Comparison of ENCODE assay signal across 4 cellular contexts in the genomic region with DNA sequence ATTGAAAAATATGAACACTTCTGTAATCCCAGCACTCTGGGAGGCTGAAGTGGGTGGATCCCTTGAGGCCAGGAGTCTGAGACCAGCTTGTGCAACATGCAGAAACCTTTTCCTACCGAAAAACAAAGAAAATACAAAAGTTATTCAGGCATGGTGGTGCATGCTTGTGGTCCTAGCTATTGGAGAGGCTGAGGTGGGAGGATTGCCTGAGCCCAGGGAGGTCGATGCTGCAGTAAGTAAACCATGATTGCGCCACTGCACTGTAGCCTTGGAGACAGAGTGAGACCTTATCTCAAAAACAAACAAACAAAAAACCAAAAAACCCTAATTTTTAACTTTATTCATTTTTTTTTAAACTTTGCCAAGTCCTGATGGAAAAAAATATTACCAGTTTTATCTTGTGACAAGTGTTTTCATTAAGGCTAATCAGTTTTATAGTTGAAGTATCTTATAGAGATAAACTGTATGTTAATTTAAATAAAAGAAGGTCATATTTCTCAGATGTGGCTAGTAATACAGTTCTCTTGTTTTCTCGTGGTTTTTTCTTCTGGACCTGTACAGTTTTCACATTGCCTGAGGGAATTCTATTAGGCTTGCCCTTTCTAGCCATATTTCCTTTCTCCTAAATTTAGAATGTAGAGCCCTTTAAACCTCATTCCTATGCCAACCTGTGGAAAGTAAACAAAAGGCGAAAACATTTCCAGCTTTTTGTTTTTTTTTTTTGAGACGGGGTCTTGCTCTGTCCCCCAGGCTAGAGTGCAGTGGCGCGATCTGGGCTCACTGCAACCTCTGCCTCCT.
TF ChIP-seq lines count a peak whose summit lies in the region.

No MANE protein-coding gene starts in this region.

TF ChIP-seq in SK-N-SH treated with all-trans-retinoic acid at 6 μM for 48 hours, 23 proteins besides CTCF, POLR2A, EP300 and RAD21 (continues in another document):
- TF ChIP-seq ZNF565 (CRISPR knock-in tag; conservative IDR thresholded peaks at IDR 0.05; ENCODE audit: low read depth) (no peak), BACH2 (CRISPR knock-in tag; IDR thresholded peaks at IDR 0.05; ENCODE audit: borderline replicate concordance) (no peak), PPARA (CRISPR knock-in tag; IDR thresholded peaks at IDR 0.05; ENCODE audit: borderline replicate concordance) (no peak), GLIS3 (CRISPR knock-in tag; IDR thresholded peaks at IDR 0.05) (no peak), CSDC2 (CRISPR knock-in tag; IDR thresholded peaks at IDR 0.05) (no peak), TOX (CRISPR knock-in tag; IDR thresholded peaks at IDR 0.05; ENCODE audit: borderline replicate concordance) (no peak), ZNF70 (CRISPR knock-in tag; IDR thresholded peaks at IDR 0.05) (no peak)
- TF ChIP-seq, protein P1, sequence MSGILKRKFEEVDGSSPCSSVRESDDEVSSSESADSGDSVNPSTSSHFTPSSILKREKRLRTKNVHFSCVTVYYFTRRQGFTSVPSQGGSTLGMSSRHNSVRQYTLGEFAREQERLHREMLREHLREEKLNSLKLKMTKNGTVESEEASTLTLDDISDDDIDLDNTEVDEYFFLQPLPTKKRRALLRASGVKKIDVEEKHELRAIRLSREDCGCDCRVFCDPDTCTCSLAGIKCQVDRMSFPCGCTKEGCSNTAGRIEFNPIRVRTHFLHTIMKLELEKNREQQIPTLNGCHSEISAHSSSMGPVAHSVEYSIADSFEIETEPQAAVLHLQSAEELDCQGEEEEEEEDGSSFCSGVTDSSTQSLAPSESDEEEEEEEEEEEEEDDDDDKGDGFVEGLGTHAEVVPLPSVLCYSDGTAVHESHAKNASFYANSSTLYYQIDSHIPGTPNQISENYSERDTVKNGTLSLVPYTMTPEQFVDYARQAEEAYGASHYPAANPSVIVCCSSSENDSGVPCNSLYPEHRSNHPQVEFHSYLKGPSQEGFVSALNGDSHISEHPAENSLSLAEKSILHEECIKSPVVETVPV (CRISPR knock-in tag; IDR thresholded peaks at IDR 0.05), result no peak
- TF ChIP-seq, protein P2, sequence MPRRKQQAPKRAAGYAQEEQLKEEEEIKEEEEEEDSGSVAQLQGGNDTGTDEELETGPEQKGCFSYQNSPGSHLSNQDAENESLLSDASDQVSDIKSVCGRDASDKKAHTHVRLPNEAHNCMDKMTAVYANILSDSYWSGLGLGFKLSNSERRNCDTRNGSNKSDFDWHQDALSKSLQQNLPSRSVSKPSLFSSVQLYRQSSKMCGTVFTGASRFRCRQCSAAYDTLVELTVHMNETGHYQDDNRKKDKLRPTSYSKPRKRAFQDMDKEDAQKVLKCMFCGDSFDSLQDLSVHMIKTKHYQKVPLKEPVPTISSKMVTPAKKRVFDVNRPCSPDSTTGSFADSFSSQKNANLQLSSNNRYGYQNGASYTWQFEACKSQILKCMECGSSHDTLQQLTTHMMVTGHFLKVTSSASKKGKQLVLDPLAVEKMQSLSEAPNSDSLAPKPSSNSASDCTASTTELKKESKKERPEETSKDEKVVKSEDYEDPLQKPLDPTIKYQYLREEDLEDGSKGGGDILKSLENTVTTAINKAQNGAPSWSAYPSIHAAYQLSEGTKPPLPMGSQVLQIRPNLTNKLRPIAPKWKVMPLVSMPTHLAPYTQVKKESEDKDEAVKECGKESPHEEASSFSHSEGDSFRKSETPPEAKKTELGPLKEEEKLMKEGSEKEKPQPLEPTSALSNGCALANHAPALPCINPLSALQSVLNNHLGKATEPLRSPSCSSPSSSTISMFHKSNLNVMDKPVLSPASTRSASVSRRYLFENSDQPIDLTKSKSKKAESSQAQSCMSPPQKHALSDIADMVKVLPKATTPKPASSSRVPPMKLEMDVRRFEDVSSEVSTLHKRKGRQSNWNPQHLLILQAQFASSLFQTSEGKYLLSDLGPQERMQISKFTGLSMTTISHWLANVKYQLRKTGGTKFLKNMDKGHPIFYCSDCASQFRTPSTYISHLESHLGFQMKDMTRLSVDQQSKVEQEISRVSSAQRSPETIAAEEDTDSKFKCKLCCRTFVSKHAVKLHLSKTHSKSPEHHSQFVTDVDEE (CRISPR knock-in tag; IDR thresholded peaks at IDR 0.05), result no peak

TF ChIP-seq in SK-N-SH, 30 proteins besides CTCF, POLR2A, EP300 and RAD21 (continues in another document):
- no peak for TF ChIP-seq TAF1 (IDR thresholded peaks at IDR 0.05; ENCODE audit: borderline replicate concordance, low read depth, low read length)
- TF ChIP-seq, protein P3, sequence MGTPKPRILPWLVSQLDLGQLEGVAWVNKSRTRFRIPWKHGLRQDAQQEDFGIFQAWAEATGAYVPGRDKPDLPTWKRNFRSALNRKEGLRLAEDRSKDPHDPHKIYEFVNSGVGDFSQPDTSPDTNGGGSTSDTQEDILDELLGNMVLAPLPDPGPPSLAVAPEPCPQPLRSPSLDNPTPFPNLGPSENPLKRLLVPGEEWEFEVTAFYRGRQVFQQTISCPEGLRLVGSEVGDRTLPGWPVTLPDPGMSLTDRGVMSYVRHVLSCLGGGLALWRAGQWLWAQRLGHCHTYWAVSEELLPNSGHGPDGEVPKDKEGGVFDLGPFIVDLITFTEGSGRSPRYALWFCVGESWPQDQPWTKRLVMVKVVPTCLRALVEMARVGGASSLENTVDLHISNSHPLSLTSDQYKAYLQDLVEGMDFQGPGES (IDR thresholded peaks at IDR 0.05; ENCODE audit: low read depth, low read length), result no peak
- TF ChIP-seq NRF1 (IDR thresholded peaks at IDR 0.05; ENCODE audit: low read depth, low read length), result no peak
- no peak for TF ChIP-seq FOSL2 (IDR thresholded peaks at IDR 0.05; ENCODE audit: borderline replicate concordance, low read depth)
- TF ChIP-seq, protein P4, sequence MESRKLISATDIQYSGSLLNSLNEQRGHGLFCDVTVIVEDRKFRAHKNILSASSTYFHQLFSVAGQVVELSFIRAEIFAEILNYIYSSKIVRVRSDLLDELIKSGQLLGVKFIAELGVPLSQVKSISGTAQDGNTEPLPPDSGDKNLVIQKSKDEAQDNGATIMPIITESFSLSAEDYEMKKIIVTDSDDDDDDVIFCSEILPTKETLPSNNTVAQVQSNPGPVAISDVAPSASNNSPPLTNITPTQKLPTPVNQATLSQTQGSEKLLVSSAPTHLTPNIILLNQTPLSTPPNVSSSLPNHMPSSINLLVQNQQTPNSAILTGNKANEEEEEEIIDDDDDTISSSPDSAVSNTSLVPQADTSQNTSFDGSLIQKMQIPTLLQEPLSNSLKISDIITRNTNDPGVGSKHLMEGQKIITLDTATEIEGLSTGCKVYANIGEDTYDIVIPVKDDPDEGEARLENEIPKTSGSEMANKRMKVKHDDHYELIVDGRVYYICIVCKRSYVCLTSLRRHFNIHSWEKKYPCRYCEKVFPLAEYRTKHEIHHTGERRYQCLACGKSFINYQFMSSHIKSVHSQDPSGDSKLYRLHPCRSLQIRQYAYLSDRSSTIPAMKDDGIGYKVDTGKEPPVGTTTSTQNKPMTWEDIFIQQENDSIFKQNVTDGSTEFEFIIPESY (IDR thresholded peaks at IDR 0.05; ENCODE audit: borderline replicate concordance, low read depth), result no peak
- TF ChIP-seq SMC3 (IDR thresholded peaks at IDR 0.05; ENCODE audit: low read depth, low read length), result no peak
- TF ChIP-seq FOXM1 (IDR thresholded peaks at IDR 0.05; ENCODE audit: low read depth), result no peak
- no peak for TF ChIP-seq GATA2 (CRISPR knock-in tag; IDR thresholded peaks at IDR 0.05)
- TF ChIP-seq NFIC (IDR thresholded peaks at IDR 0.05; ENCODE audit: borderline replicate concordance), result no peak
- TF ChIP-seq TCF12 (IDR thresholded peaks at IDR 0.05), result no peak
- no peak for TF ChIP-seq JUND (IDR thresholded peaks at IDR 0.05)
- TF ChIP-seq, protein P5, sequence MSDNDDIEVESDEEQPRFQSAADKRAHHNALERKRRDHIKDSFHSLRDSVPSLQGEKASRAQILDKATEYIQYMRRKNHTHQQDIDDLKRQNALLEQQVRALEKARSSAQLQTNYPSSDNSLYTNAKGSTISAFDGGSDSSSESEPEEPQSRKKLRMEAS (IDR thresholded peaks at IDR 0.05; ENCODE audit: low read depth), result no peak
- no peak for TF ChIP-seq EZH2phosphoT487 (IDR thresholded peaks at IDR 0.05; ENCODE audit: borderline replicate concordance, low read depth)
- TF ChIP-seq POLR2AphosphoS5 (IDR thresholded peaks at IDR 0.05; ENCODE audit: low read depth, low read length), result no peak

TF ChIP-seq in K562, 482 proteins besides CTCF, POLR2A, EP300 and RAD21 (continues in another document):
- TF ChIP-seq RFX1 (IDR thresholded peaks at IDR 0.05) (peak; percentile 85), YBX1 (IDR thresholded peaks at IDR 0.05) (no peak), NFATC3 (IDR thresholded peaks at IDR 0.05) (no peak)

TF ChIP-seq in HEK293T, 16 proteins besides CTCF, POLR2A, EP300 and RAD21:
- TF ChIP-seq FOXM1 (IDR thresholded peaks at IDR 0.05; ENCODE audit: borderline replicate concordance), result no peak
- no peak for TF ChIP-seq LEF1 (IDR thresholded peaks at IDR 0.05; ENCODE audit: borderline replicate concordance)
- TF ChIP-seq ARNT (IDR thresholded peaks at IDR 0.05), result no peak
- no peak for TF ChIP-seq BHLHE40 (IDR thresholded peaks at IDR 0.05; ENCODE audit: borderline replicate concordance)
- TF ChIP-seq CTBP1 (IDR thresholded peaks at IDR 0.05; ENCODE audit: borderline replicate concordance), result no peak
- TF ChIP-seq TARDBP (IDR thresholded peaks at IDR 0.05), result no peak
- no peak for TF ChIP-seq NFRKB (IDR thresholded peaks at IDR 0.05)
- no peak for TF ChIP-seq FOXK2 (IDR thresholded peaks at IDR 0.05)
- no peak for TF ChIP-seq SP1 (IDR thresholded peaks at IDR 0.05)
- no peak for TF ChIP-seq ZNF384 (IDR thresholded peaks at IDR 0.05)
- no peak for TF ChIP-seq HDGF (IDR thresholded peaks at IDR 0.05; ENCODE audit: borderline replicate concordance)
- no peak for TF ChIP-seq FOXA1 (IDR thresholded peaks at IDR 0.05)
- no peak for TF ChIP-seq L3MBTL2 (conservative IDR thresholded peaks at IDR 0.05)
